ENCODE assay signal across 1 cellular context in genomic region chr5:97141539-97141938, GRCh38.
TF ChIP-seq lines count a peak whose summit lies in the region.

No MANE protein-coding gene starts in this region.

TF ChIP-seq in HEK293, 187 proteins besides CTCF, POLR2A, EP300 and RAD21 (continued from another document):
- TF ChIP-seq, protein P1, sequence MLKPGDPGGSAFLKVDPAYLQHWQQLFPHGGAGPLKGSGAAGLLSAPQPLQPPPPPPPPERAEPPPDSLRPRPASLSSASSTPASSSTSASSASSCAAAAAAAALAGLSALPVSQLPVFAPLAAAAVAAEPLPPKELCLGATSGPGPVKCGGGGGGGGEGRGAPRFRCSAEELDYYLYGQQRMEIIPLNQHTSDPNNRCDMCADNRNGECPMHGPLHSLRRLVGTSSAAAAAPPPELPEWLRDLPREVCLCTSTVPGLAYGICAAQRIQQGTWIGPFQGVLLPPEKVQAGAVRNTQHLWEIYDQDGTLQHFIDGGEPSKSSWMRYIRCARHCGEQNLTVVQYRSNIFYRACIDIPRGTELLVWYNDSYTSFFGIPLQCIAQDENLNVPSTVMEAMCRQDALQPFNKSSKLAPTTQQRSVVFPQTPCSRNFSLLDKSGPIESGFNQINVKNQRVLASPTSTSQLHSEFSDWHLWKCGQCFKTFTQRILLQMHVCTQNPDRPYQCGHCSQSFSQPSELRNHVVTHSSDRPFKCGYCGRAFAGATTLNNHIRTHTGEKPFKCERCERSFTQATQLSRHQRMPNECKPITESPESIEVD (tag by site-specific recombination; IDR thresholded peaks at IDR 0.05), result peak; percentile 36; the same call in 1 of the 2 replicates
- TF ChIP-seq ZNF549 (tag by site-specific recombination; IDR thresholded peaks at IDR 0.05) (peak; percentile 66; the same call in 1 of the 2 replicates), ZNF707 (tag by site-specific recombination; IDR thresholded peaks at IDR 0.05) (no peak), ZNF174 (tag by site-specific recombination; IDR thresholded peaks at IDR 0.05) (no peak), ZNF654 (tag by site-specific recombination; IDR thresholded peaks at IDR 0.05; ENCODE audit: low read depth) (no peak), TCF7L2 (IDR thresholded peaks at IDR 0.05; ENCODE audit: borderline replicate concordance, low read depth, low read length) (peak; percentile 73), PRDM10 (tag by site-specific recombination; IDR thresholded peaks at IDR 0.05) (0 out of 2 replicates have a peak, but pooled peaks have one; percentile 10)
- TF ChIP-seq, protein P2, sequence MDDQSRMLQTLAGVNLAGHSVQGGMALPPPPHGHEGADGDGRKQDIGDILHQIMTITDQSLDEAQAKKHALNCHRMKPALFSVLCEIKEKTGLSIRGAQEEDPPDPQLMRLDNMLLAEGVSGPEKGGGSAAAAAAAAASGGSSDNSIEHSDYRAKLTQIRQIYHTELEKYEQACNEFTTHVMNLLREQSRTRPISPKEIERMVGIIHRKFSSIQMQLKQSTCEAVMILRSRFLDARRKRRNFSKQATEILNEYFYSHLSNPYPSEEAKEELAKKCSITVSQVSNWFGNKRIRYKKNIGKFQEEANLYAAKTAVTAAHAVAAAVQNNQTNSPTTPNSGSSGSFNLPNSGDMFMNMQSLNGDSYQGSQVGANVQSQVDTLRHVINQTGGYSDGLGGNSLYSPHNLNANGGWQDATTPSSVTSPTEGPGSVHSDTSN (CRISPR knock-in tag; IDR thresholded peaks at IDR 0.05), result no peak
TF ChIP-seq in HEK293: peak in this region for 4.
